Comparison of ENCODE assay signal across 23 cellular contexts in genomic region chr20:11924923-11925322, GRCh38.
"Had no signal": no experiment of that assay in that cellular context is flagged by ENCODE, and none has a peak within 500 bp of the region (broad histone marks: within the 10 kb centered on the region; RNA-seq: fewer than 3 reads in every experiment).

No MANE protein-coding gene starts in this region.

- H3K36me3 Mint-ChIP-seq: activated CD8-positive, alpha-beta memory T cell treated with anti-CD3 and anti-CD28 coated beads, Interleukin-2, amount 10 ng/mL, durations not matched to agents 7 days and 5 days; activated naive CD4-positive, alpha-beta T cell treated with anti-CD3 and anti-CD28 coated beads, Interleukin-2, amount 50 U/mL, for 24 hours had no signal

- H3K4me3 Mint-ChIP-seq: activated CD4-positive, alpha-beta T cell treated with anti-CD3 and anti-CD28 coated beads, Interleukin-2, amount 10 ng/mL, durations not matched to agents 24 days and 14 days; activated CD8-positive, alpha-beta memory T cell treated with anti-CD3 and anti-CD28 coated beads, Interleukin-2, amount 10 ng/mL, durations not matched to agents 7 days and 5 days; activated naive CD4-positive, alpha-beta T cell treated with anti-CD3 and anti-CD28 coated beads, Interleukin-2, amount 50 U/mL, for 24 hours; activated T-cell treated with anti-CD3 and anti-CD28 coated beads, Interleukin-2, amount 50 U/mL, for 24 hours; activated T-helper 1 cell treated with anti-CD3 and anti-CD28 coated beads, Interleukin-12 subunit alpha, Interleukin-12 subunit beta, Interleukin-2, Interleukin-4 antibody, amounts not matched to agents 30 ng/mL and 10 ng/mL and 1 ng/mL, durations not matched to agents 14 hours and 24 hours and 36 hours; T-helper 1 cell treated with Interleukin-12 subunit alpha and Interleukin-12 subunit beta and Interleukin-4 antibody, amounts not matched to agents 30 μg/mL and 1 μg/mL, for 36 hours; WTC11 had no signal

- DNase-seq: activated CD4-positive, alpha-beta T cell treated with anti-CD3 and anti-CD28 coated beads for 1 hour; activated CD4-positive, alpha-beta T cell treated with anti-CD3 and anti-CD28 coated beads, Interleukin-2, amount 10 ng/mL, durations not matched to agents 24 days and 14 days; activated CD4-positive, alpha-beta T cell treated with anti-CD3 and anti-CD28 coated beads, Interleukin-2, amount 50 U/mL, for 48 hours; activated CD8-positive, alpha-beta memory T cell treated with anti-CD3 and anti-CD28 coated beads, Interleukin-2, amount 10 ng/mL, durations not matched to agents 7 days and 5 days; activated effector memory CD4-positive, alpha-beta T cell treated with Interleukin-2 at 50 U/mL for 16 hours; activated naive CD4-positive, alpha-beta T cell; activated T-cell treated with anti-CD3 and anti-CD28 coated beads, Interleukin-2, amount 50 U/mL, for 24 hours; aorta; MG63; MV-4-11; NCI-H1092 treated with DMSO at 0.1 percent for 48 hours; NCI-H1417 treated with DMSO at 0.1 percent for 48 hours; NCI-H1694; NCI-H2029; NCI-H446; NCI-H524; NCI-H748 treated with DMSO at 0.1 percent for 48 hours; PC-3; SHP77 treated with DMSO at 0.1 percent for 48 hours had no signal

- H3K27ac Mint-ChIP-seq: activated CD4-positive, alpha-beta T cell treated with anti-CD3 and anti-CD28 coated beads, Interleukin-2, amount 10 ng/mL, durations not matched to agents 24 days and 14 days; activated CD8-positive, alpha-beta memory T cell treated with anti-CD3 and anti-CD28 coated beads, Interleukin-2, amount 10 ng/mL, durations not matched to agents 7 days and 5 days; activated naive CD4-positive, alpha-beta T cell treated with anti-CD3 and anti-CD28 coated beads, Interleukin-2, amount 50 U/mL, for 24 hours; activated T-cell treated with anti-CD3 and anti-CD28 coated beads, Interleukin-2, amount 50 U/mL, for 24 hours; activated T-helper 1 cell treated with anti-CD3 and anti-CD28 coated beads, Interleukin-12 subunit alpha, Interleukin-12 subunit beta, Interleukin-2, Interleukin-4 antibody, amounts not matched to agents 30 ng/mL and 10 ng/mL and 1 ng/mL, durations not matched to agents 14 hours and 24 hours and 36 hours; T-helper 1 cell treated with Interleukin-12 subunit alpha and Interleukin-12 subunit beta and Interleukin-4 antibody, amounts not matched to agents 30 μg/mL and 1 μg/mL, for 36 hours; WTC11 had no signal

- ATAC-seq: activated CD8-positive, alpha-beta memory T cell treated with anti-CD3 and anti-CD28 coated beads, Interleukin-2, amount 10 ng/mL, durations not matched to agents 7 days and 5 days; PC-3; WTC11 had no signal

- H3K4me1 Mint-ChIP-seq: activated CD4-positive, alpha-beta T cell treated with anti-CD3 and anti-CD28 coated beads, Interleukin-2, amount 10 ng/mL, durations not matched to agents 24 days and 14 days; activated CD8-positive, alpha-beta memory T cell treated with anti-CD3 and anti-CD28 coated beads, Interleukin-2, amount 10 ng/mL, durations not matched to agents 7 days and 5 days; activated naive CD4-positive, alpha-beta T cell treated with anti-CD3 and anti-CD28 coated beads, Interleukin-2, amount 50 U/mL, for 24 hours had no signal

- H3K9me3 Mint-ChIP-seq: activated naive CD4-positive, alpha-beta T cell treated with anti-CD3 and anti-CD28 coated beads, Interleukin-2, amount 50 U/mL, for 24 hours; activated T-cell treated with anti-CD3 and anti-CD28 coated beads, Interleukin-2, amount 50 U/mL, for 24 hours; activated T-helper 1 cell treated with anti-CD3 and anti-CD28 coated beads, Interleukin-12 subunit alpha, Interleukin-12 subunit beta, Interleukin-2, Interleukin-4 antibody, amounts not matched to agents 30 ng/mL and 10 ng/mL and 1 ng/mL, durations not matched to agents 14 hours and 24 hours and 36 hours; T-helper 1 cell treated with Interleukin-12 subunit alpha and Interleukin-12 subunit beta and Interleukin-4 antibody, amounts not matched to agents 30 μg/mL and 1 μg/mL, for 36 hours; WTC11 had no signal
